Comparison of ENCODE assay signal across 14 cellular contexts in genomic region chr7:30114536-30115258, GRCh38. TPM values are rescaled to one million over a fixed set of nuclear protein-coding genes. Genes with fewer than 3 reads are reported as not detected.
DNase-seq lines count a peak whose midpoint lies in the region; ATAC-seq, FAIRE-seq and TF ChIP-seq lines count a peak whose summit lies in the region.
"Had no signal": no experiment of that assay in that cellular context is flagged by ENCODE, and none has a peak within 500 bp of the region (broad histone marks: within the 10 kb centered on the region; RNA-seq: fewer than 3 reads in every experiment).

No MANE protein-coding gene starts in this region.

- H3K9me3 ChIP-seq in Karpas-422 (ENCODE audit: low read length): peaks cover 9% of the 10 kb centered on the region

- DNase-seq in GM12865 (ENCODE audit: low read depth) (peak; percentile 9), Karpas-422 (peak; percentile 83), fibroblast of villous mesenchyme (ENCODE audit: low read depth) (peak; percentile 18), RCC 7860 (ENCODE audit: low spot score) (no peak)
- DNase-seq: CD8-positive, alpha-beta memory T cell; GOT3; NCI-H1105; NCI-H2081 treated with DMSO at 0.1 percent for 48 hours; Right ventricle myocardium superior had no signal

- peak; percentile 79 for ATAC-seq in stimulated activated memory B cell treated with anti-CD40 and anti-IgM and Interleukin-4, amounts not matched to agents 10 μg/mL and 1 μg/mL and 100 μg/mL, for 72 hours
- ATAC-seq in GM18909 (IDR thresholded peaks at IDR 0.05; ENCODE audit: poor library complexity, unreplicated experiment): no peak
- no peak for ATAC-seq in GM21367 (IDR thresholded peaks at IDR 0.05; ENCODE audit: unreplicated experiment)
- ATAC-seq: HCT116 had no signal

- peaks cover 12% of the 10 kb centered on the region for H3K4me1 Mint-ChIP-seq in stimulated activated memory B cell treated with anti-CD40 and anti-IgM and Interleukin-4, amounts not matched to agents 10 μg/mL and 1 μg/mL and 100 μg/mL, for 72 hours

- H3K36me3 Mint-ChIP-seq in stimulated activated memory B cell treated with anti-CD40 and anti-IgM and Interleukin-4, amounts not matched to agents 10 μg/mL and 1 μg/mL and 100 μg/mL, for 72 hours: peaks cover 17% of the 10 kb centered on the region

- no peaks in the 10 kb centered on the region for H3K27me3 Mint-ChIP-seq in stimulated activated memory B cell treated with anti-CD40 and anti-IgM and Interleukin-4, amounts not matched to agents 10 μg/mL and 1 μg/mL and 100 μg/mL, for 72 hours
- H3K27me3 Mint-ChIP-seq: CD8-positive, alpha-beta memory T cell had no signal

- peaks cover 54% of the 10 kb centered on the region for H3K4me1 ChIP-seq in Karpas-422 (ENCODE audit: low read length)

- H3K9me2 ChIP-seq in Karpas-422 (replicated peaks; ENCODE audit: insufficient read depth, low read length): no peaks in the 10 kb centered on the region

- H3K4me3 ChIP-seq in GM12865 (ENCODE audit: low read depth, low read length): no peak overlapping the region
- H3K4me3 ChIP-seq in Karpas-422 (ENCODE audit: low read length): peak overlapping the region; percentile 30
- H3K4me3 ChIP-seq in fibroblast of villous mesenchyme (ENCODE audit: low read depth, low read length): no peak overlapping the region
- H3K4me3 ChIP-seq: BLaER1 treated with 17β-estradiol and CSF1 and Interleukin-3, amounts not matched to agents 10 nM and 100 nM had no signal

- H3K4me3 Mint-ChIP-seq in stimulated activated memory B cell treated with anti-CD40 and anti-IgM and Interleukin-4, amounts not matched to agents 10 μg/mL and 1 μg/mL and 100 μg/mL, for 72 hours: no peak overlapping the region
- H3K4me3 Mint-ChIP-seq: CD8-positive, alpha-beta memory T cell had no signal

- H3K9ac ChIP-seq in Karpas-422 (ENCODE audit: low read length): peak overlapping the region; percentile 42
- H3K9ac ChIP-seq: BLaER1 treated with 17β-estradiol and CSF1 and Interleukin-3, amounts not matched to agents 10 nM and 100 nM had no signal

- no peaks in the 10 kb centered on the region for H3K79me2 ChIP-seq in Karpas-422 (ENCODE audit: low read length)

- TF ChIP-seq CTCF in GM12865 (IDR thresholded peaks at IDR 0.05; ENCODE audit: insufficient read depth, low read depth, low read length, missing control alignments) (no peak), fibroblast of villous mesenchyme (IDR thresholded peaks at IDR 0.05; ENCODE audit: insufficient read depth, low read depth, low read length) (no peak)

- peak overlapping the region; percentile 95 for H3K27ac ChIP-seq in Karpas-422 (ENCODE audit: low read length)
- H3K27ac ChIP-seq: BLaER1 treated with 17β-estradiol and CSF1 and Interleukin-3, amounts not matched to agents 10 nM and 100 nM had no signal

- peak overlapping the region; percentile 53 for H3K4me2 ChIP-seq in Karpas-422 (ENCODE audit: low read depth, low read length, poor library complexity, severe bottlenecking)
- H3K4me2 ChIP-seq: BLaER1 treated with 17β-estradiol and CSF1 and Interleukin-3, amounts not matched to agents 10 nM and 100 nM had no signal

- no peak overlapping the region for H3K27ac Mint-ChIP-seq in stimulated activated memory B cell treated with anti-CD40 and anti-IgM and Interleukin-4, amounts not matched to agents 10 μg/mL and 1 μg/mL and 100 μg/mL, for 72 hours

- peaks cover 13% of the 10 kb centered on the region for H3K9me3 Mint-ChIP-seq in stimulated activated memory B cell treated with anti-CD40 and anti-IgM and Interleukin-4, amounts not matched to agents 10 μg/mL and 1 μg/mL and 100 μg/mL, for 72 hours

- peaks cover 17% of the 10 kb centered on the region for H3K36me3 ChIP-seq in Karpas-422 (ENCODE audit: insufficient read depth, low read length)

- H3K27me3 ChIP-seq in Karpas-422 (ENCODE audit: low read length): no peaks in the 10 kb centered on the region
- H3K27me3 ChIP-seq: BLaER1 treated with 17β-estradiol and CSF1 and Interleukin-3, amounts not matched to agents 10 nM and 100 nM had no signal

- peak overlapping the region; percentile 6; the same call in 1 of the 2 replicates for H2AFZ ChIP-seq in Karpas-422 (ENCODE audit: low read length)

- no peak for FAIRE-seq in RCC 7860 (lab: Jason Lieb, UNC)

- no peaks in the 10 kb centered on the region for H4K20me1 ChIP-seq in Karpas-422 (ENCODE audit: insufficient read depth, low read depth, low read length)
- H4K20me1 ChIP-seq: BLaER1 treated with 17β-estradiol and CSF1 and Interleukin-3, amounts not matched to agents 10 nM and 100 nM had no signal

RNA-seq across cellular contexts. Expression of gene MTURN, which starts 20.1 kb away (rescaled TPM):
- total RNA-seq in Karpas-422 (2014; rRNA removed; shearing (Covaris generic); ENCODE audit: low replicate concordance): 80.2 and 89.4 TPM in 2 replicates
- total RNA-seq in fibroblast of villous mesenchyme: 2.6 and 4.5 TPM in 2 replicates

Comparison
In these comparisons a context has a peak if more than half of its experiments do, and no peak if none do; other contexts are left out.
1. RNA of gene MTURN, which starts 20.1 kb away (total RNA-seq): 80.2 to 89.4 TPM in Karpas-422; 2.6 to 4.5 TPM in fibroblast of villous mesenchyme; every median in the first group is over 10 times any median in the second.